ENCODE assay signal across 27 cellular contexts in the genomic region with DNA sequence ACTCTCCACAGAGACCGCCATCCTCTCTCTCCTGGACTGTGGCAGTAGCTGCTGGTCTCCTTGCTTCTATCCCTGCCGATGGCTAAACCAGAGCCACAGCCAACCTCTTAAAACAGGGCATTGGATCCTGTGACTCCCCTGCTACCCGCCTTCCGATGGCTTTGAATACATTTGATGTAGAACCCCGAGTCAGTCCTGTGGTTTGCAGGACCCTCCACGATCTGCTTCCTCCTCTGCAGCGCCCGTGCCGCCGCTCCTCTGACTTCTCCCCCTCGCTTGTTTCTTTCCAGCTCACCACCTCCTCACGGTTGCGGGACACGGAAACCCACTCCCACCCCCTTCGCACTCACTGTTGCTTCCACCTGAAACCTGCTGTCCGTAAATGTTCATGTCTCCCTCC.
DNase-seq lines count a peak whose midpoint lies in the region; ATAC-seq and TF ChIP-seq lines count a peak whose summit lies in the region.
"Had no signal": no experiment of that assay in that cellular context is flagged by ENCODE, and none has a peak within 500 bp of the region (broad histone marks: within the 10 kb centered on the region; RNA-seq: fewer than 3 reads in every experiment).

No MANE protein-coding gene starts in this region.

- POLR2A ChIA-PET in WTC11 (lab: Charles Lee) = no interaction called here

- no peak for TF ChIP-seq POLR2A in gastrocnemius medialis (IDR thresholded peaks at IDR 0.05)

- H3K9me3 Mint-ChIP-seq in CD14-positive monocyte (peaks cover 0 to 6% (median 4%) of the 10 kb centered on the region in 7 donors), WTC11 (peaks cover 5% of the 10 kb centered on the region), glutamatergic neuron (ENCODE audit: unreplicated experiment) (no peaks in the 10 kb centered on the region)
- H3K9me3 Mint-ChIP-seq: central memory CD8-positive, alpha-beta T cell had no signal

- TF ChIP-seq CTCF in CD14-positive monocyte (IDR thresholded peaks at IDR 0.05) (no peak), WTC11 (IDR thresholded peaks at IDR 0.05) (no peak), glutamatergic neuron (IDR thresholded peaks at IDR 0.05; ENCODE audit: partially characterized antibody, unreplicated experiment) (no peak), gastrocnemius medialis (IDR thresholded peaks at IDR 0.05 in 4 of 5, conservative IDR thresholded peaks at IDR 0.05 in 1 of 5) (no peak)

- H3K27me3 Mint-ChIP-seq in CD14-positive monocyte (ENCODE audit: low read depth in 3 of 3) (peaks cover 5 to 16% (median 10%) of the 10 kb centered on the region in 3 donors), WTC11 (ENCODE audit: low read depth) (no peaks in the 10 kb centered on the region), glutamatergic neuron (ENCODE audit: unreplicated experiment) (peaks cover 2% of the 10 kb centered on the region)
- H3K27me3 Mint-ChIP-seq: central memory CD8-positive, alpha-beta T cell had no signal

- H3K4me1 Mint-ChIP-seq in CD14-positive monocyte (peaks cover 22% of the 10 kb centered on the region), WTC11 (peaks cover 72% of the 10 kb centered on the region), glutamatergic neuron (ENCODE audit: low read depth, unreplicated experiment) (peaks cover 27% of the 10 kb centered on the region)

- DNase-seq in CD14-positive monocyte (ENCODE audit: low spot score) (no peak), WTC11 (ENCODE audit: low spot score) (no peak), glutamatergic neuron (no peak), gastrocnemius medialis (no peak), NCI-H748 treated with DMSO at 0.1 percent for 48 hours (lab: John Stamatoyannopoulos, UW) (no peak)
- DNase-seq: activated CD4-positive, alpha-beta T cell treated with anti-CD3 and anti-CD28 coated beads, Interleukin-2, amount 10 ng/mL, durations not matched to agents 7 days and 5 days; activated CD8-positive, alpha-beta memory T cell treated with anti-CD3 and anti-CD28 coated beads, Interleukin-2, amount 50 U/mL, for 4 hours; activated effector memory CD4-positive, alpha-beta T cell treated with anti-CD3 and anti-CD28 coated beads, Interleukin-2, amount 50 U/mL, for 16 hours; DMS79; effector CD4-positive, alpha-beta T cell; Karpas-422; NCI-H187; NCI-H226; NCI-H82; occipital lobe; PC-3; retina; SJCRH30; stimulated activated CD4-positive, alpha-beta T cell treated with anti-CD3 and anti-CD28 coated beads, Interleukin-12 subunit alpha, Interleukin-12 subunit beta, amount 100 ng/mL, for 4 hours had no signal

- H3K27me3 ChIP-seq in gastrocnemius medialis = no peaks in the 10 kb centered on the region
- H3K27me3 ChIP-seq: esophagus muscularis mucosa, SJCRH30, suprapubic skin had no signal

- H3K27ac Mint-ChIP-seq in CD14-positive monocyte = peak overlapping the region in 5 of 7 donors; percentile 5 to 61 (median 32)
- H3K27ac Mint-ChIP-seq in WTC11 = peak overlapping the region; percentile 100; the same call in 1 of the 2 replicates
- no peak overlapping the region for H3K27ac Mint-ChIP-seq in glutamatergic neuron (ENCODE audit: unreplicated experiment)
- H3K27ac Mint-ChIP-seq: activated CD4-positive, alpha-beta T cell treated with anti-CD3 and anti-CD28 coated beads, Interleukin-2, amount 10 ng/mL, durations not matched to agents 7 days and 5 days; T-helper 1 cell treated with Interleukin-12 subunit alpha and Interleukin-12 subunit beta and Interleukin-4 antibody, amounts not matched to agents 30 μg/mL and 1 μg/mL, for 36 hours had no signal

- H3K36me3 Mint-ChIP-seq in CD14-positive monocyte = peaks cover 7 to 15% of the 10 kb centered on the region in 2 donors
- peaks cover 4% of the 10 kb centered on the region for H3K36me3 Mint-ChIP-seq in WTC11
- peaks cover 4% of the 10 kb centered on the region for H3K36me3 Mint-ChIP-seq in glutamatergic neuron (ENCODE audit: unreplicated experiment)

- H3K4me3 ChIP-seq in gastrocnemius medialis = no peak overlapping the region
- H3K4me3 ChIP-seq: esophagus muscularis mucosa, SJCRH30, suprapubic skin had no signal

- intact Hi-C loops in CD14-positive monocyte (cut with micrococcal nuclease) = loop anchor here in 1 of 2 donors (10.0 kb wide), 2 partner anchors 65 to 295 kb away; a partner anchor contains a TSS
- intact Hi-C loops in gastrocnemius medialis (cut with DNase I; ENCODE audit: low total_unique reads) = no loop called here

- H3K9me3 ChIP-seq in gastrocnemius medialis = no peaks in the 10 kb centered on the region
- H3K9me3 ChIP-seq: esophagus muscularis mucosa, SJCRH30, suprapubic skin had no signal

- CTCF ChIA-PET in WTC11 (lab: Charles Lee) = interaction anchor here (1.0 kb wide), 1 partner anchor 156 kb away, joined by 3 read pairs; no protein-coding TSS in a partner anchor

- in situ Hi-C loops in gastrocnemius medialis (cut with MboI; ENCODE audit: low sequenced_read_pairs in 4 of 4) = loop anchor here in 1 of 4 donors (25.0 kb wide), 1 partner anchor 118 kb away; no protein-coding TSS in a partner anchor

- peaks cover 75 to 76% of the 10 kb centered on the region in 2 donors for H3K4me1 ChIP-seq in gastrocnemius medialis
- H3K4me1 ChIP-seq: SJCRH30 had no signal

- H3K36me3 ChIP-seq in gastrocnemius medialis = no peaks in the 10 kb centered on the region
- H3K36me3 ChIP-seq: esophagus muscularis mucosa, SJCRH30, suprapubic skin had no signal

- H3K4me3 Mint-ChIP-seq in CD14-positive monocyte = peak overlapping the region; percentile 55 to 86
- H3K4me3 Mint-ChIP-seq in WTC11 = no peak overlapping the region
- peak overlapping the region; percentile 62 for H3K4me3 Mint-ChIP-seq in glutamatergic neuron (ENCODE audit: unreplicated experiment)
- H3K4me3 Mint-ChIP-seq: activated CD4-positive, alpha-beta T cell treated with anti-CD3 and anti-CD28 coated beads, Interleukin-2, amount 10 ng/mL, durations not matched to agents 7 days and 5 days; central memory CD8-positive, alpha-beta T cell; T-helper 1 cell treated with Interleukin-12 subunit alpha and Interleukin-12 subunit beta and Interleukin-4 antibody, amounts not matched to agents 30 μg/mL and 1 μg/mL, for 36 hours had no signal

- peak overlapping the region; percentile 10 to 27 (median 16) for H3K27ac ChIP-seq in gastrocnemius medialis
- H3K27ac ChIP-seq: SJCRH30, suprapubic skin had no signal

- ATAC-seq in WTC11 (no peak), gastrocnemius medialis (no peak), GM18868 (IDR thresholded peaks at IDR 0.05; ENCODE audit: unreplicated experiment) (no peak), HG03045 (IDR thresholded peaks at IDR 0.05; ENCODE audit: unreplicated experiment) (no peak), HG03095 (IDR thresholded peaks at IDR 0.05; ENCODE audit: unreplicated experiment) (no peak)
- ATAC-seq: HCT116, PC-3 had no signal

TF ChIP-seq in WTC11, 78 proteins besides CTCF, POLR2A, EP300 and RAD21 (continues in another document):
- TF ChIP-seq ZNF219 (CRISPR knock-in tag; IDR thresholded peaks at IDR 0.05; ENCODE audit: borderline replicate concordance) (no peak), RORB (CRISPR knock-in tag; IDR thresholded peaks at IDR 0.05) (no peak)
- TF ChIP-seq, protein P1, sequence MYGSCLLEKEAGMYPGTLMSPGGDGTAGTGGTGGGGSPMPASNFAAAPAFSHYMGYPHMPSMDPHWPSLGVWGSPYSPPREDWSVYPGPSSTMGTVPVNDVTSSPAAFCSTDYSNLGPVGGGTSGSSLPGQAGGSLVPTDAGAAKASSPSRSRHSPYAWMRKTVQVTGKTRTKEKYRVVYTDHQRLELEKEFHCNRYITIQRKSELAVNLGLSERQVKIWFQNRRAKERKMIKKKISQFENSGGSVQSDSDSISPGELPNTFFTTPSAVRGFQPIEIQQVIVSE (CRISPR knock-in tag; IDR thresholded peaks at IDR 0.05; ENCODE audit: borderline replicate concordance) = no peak
- TF ChIP-seq, protein P2, sequence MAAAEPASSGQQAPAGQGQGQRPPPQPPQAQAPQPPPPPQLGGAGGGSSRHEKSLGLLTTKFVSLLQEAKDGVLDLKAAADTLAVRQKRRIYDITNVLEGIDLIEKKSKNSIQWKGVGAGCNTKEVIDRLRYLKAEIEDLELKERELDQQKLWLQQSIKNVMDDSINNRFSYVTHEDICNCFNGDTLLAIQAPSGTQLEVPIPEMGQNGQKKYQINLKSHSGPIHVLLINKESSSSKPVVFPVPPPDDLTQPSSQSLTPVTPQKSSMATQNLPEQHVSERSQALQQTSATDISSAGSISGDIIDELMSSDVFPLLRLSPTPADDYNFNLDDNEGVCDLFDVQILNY (CRISPR knock-in tag; IDR thresholded peaks at IDR 0.05) = no peak
- TF ChIP-seq, protein P3, sequence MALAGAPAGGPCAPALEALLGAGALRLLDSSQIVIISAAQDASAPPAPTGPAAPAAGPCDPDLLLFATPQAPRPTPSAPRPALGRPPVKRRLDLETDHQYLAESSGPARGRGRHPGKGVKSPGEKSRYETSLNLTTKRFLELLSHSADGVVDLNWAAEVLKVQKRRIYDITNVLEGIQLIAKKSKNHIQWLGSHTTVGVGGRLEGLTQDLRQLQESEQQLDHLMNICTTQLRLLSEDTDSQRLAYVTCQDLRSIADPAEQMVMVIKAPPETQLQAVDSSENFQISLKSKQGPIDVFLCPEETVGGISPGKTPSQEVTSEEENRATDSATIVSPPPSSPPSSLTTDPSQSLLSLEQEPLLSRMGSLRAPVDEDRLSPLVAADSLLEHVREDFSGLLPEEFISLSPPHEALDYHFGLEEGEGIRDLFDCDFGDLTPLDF (CRISPR knock-in tag; IDR thresholded peaks at IDR 0.05) = no peak
- TF ChIP-seq, protein P4, sequence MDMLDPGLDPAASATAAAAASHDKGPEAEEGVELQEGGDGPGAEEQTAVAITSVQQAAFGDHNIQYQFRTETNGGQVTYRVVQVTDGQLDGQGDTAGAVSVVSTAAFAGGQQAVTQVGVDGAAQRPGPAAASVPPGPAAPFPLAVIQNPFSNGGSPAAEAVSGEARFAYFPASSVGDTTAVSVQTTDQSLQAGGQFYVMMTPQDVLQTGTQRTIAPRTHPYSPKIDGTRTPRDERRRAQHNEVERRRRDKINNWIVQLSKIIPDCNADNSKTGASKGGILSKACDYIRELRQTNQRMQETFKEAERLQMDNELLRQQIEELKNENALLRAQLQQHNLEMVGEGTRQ (CRISPR knock-in tag; IDR thresholded peaks at IDR 0.05) = no peak
